In the genomic region with DNA sequence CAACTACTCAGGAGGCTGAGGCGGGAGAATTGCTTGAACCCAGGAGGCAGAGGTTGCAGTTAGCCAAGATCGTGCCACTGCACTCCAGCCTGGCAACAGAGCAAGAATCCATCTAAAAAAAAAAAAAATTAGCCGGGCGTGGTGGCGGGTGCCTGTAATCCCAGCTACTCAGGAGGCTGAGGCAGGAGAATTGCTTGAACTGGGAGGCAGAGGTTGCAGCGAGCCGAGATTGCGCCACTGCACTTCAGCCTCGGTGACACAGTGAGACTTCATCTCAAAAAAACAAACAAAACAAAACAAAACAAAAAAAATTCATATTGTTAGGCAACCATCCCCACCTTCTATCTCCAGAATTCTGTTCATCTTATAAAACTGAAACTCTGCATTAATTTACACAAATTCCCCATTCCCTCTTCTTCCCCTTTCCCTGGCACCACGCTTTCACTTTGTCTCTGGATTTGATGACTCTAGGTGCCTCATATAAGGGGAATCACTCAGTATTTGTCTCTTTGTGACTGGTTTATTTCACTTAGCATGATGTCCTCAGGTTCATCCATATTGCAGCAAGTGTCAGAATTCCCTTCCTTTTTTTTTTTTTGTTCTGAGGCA, we compare ENCODE assay signal across 3 cellular contexts. TPM values are rescaled to one million over a fixed set of nuclear protein-coding genes. Genes with fewer than 3 reads are reported as not detected.
"Had no signal": no experiment of that assay in that cellular context is flagged by ENCODE, and none has a peak within 500 bp of the region (broad histone marks: within the 10 kb centered on the region; RNA-seq: fewer than 3 reads in every experiment).

No MANE protein-coding gene starts in this region.

RNA-seq across cellular contexts. Expression of gene RSPH9, which starts 56.2 kb away (rescaled TPM):
- total RNA-seq: esophagus mucosa; naive thymus-derived CD8-positive, alpha-beta T cell had no signal
- polyA plus RNA-seq: mammary epithelial cell had no signal
